ENCODE assay signal across 9 cellular contexts in the genomic region with DNA sequence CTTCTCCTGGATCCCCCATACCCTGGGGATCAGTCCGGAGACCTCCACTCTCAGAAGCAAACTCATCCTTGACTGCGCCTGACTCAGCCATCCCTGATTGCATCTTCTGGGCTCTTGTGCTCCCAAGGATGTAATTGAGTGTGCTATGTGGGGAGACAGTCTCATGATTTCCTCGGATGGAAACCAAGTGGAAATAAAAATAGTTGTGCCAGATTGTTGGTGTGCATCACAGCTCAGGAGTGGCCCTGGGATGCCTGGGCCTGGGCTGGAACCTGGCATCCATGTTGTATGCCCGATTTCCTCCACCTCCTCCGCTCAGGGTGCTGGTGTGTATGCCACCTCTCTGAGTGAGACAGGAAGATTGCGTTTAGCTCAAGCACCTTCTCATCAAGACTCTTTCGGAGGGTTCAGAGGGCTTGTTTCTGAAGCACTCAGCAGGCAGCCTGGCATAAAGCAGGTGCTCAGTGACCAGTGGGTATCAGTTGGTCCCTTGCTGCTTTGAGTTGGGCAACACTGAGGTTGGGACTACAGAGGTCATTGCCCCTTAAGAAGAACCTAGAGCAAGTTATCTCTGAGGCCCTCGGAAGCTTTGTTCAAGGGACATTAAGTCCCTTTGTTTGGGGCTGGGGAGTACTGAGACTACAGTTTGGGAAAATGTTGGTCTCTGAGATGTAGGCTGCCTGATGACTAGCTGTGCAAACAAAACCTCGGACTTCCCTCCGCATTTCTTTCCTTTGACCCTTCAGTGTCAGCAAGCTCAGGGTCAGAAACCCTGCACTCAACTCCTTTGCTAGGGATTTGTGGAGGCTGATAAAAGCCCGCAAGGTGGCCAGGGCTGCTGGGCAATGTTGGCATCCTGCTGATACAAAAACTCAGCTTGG. TPM values are rescaled to one million over a fixed set of nuclear protein-coding genes. Genes with fewer than 3 reads are reported as not detected.
DNase-seq lines count a peak whose midpoint lies in the region; ATAC-seq, FAIRE-seq and TF ChIP-seq lines count a peak whose summit lies in the region.
"Had no signal": no experiment of that assay in that cellular context is flagged by ENCODE, and none has a peak within 500 bp of the region (broad histone marks: within the 10 kb centered on the region; RNA-seq: fewer than 3 reads in every experiment).

No MANE protein-coding gene starts in this region.

- DNase-seq in CD8-positive, alpha-beta memory T cell, result no peak
- DNase-seq in RWPE1 (ENCODE audit: low spot score) (no peak), fibroblast of villous mesenchyme (ENCODE audit: low read depth) (peak; percentile 39), gastrocnemius medialis (no peak), NCI-H345 treated with DMSO at 0.1 percent for 48 hours (lab: John Stamatoyannopoulos, UW; ENCODE audit: unreplicated experiment) (no peak), urothelium cell line (ENCODE audit: low spot score) (no peak), AML-193 (lab: John Stamatoyannopoulos, UW) (no peak)
- DNase-seq: activated naive CD4-positive, alpha-beta T cell had no signal

- H3K4me3 Mint-ChIP-seq in CD8-positive, alpha-beta memory T cell, result peak overlapping the region; percentile 48 to 92 (median 78)

- H3K4me1 ChIP-seq in CD8-positive, alpha-beta memory T cell (ENCODE audit: insufficient read depth, low read length), result peaks cover 54% of the 10 kb centered on the region
- peaks cover 16 to 37% of the 10 kb centered on the region in 2 donors for H3K4me1 ChIP-seq in gastrocnemius medialis

- in situ Hi-C loops in gastrocnemius medialis (cut with MboI; ENCODE audit: low sequenced_read_pairs in 4 of 4), result no loop called here

- peak overlapping the region in 7 of 8 donors; percentile 3 to 94 (median 86) for H3K27ac Mint-ChIP-seq in CD8-positive, alpha-beta memory T cell

- ATAC-seq in gastrocnemius medialis (peak in 1 of 2 donors; percentile 4), HG03571 (IDR thresholded peaks at IDR 0.05; ENCODE audit: unreplicated experiment) (no peak)

- no peaks in the 10 kb centered on the region for H3K9me3 ChIP-seq in CD8-positive, alpha-beta memory T cell (ENCODE audit: low read length)
- no peaks in the 10 kb centered on the region for H3K9me3 ChIP-seq in gastrocnemius medialis

- H3K9me3 Mint-ChIP-seq in CD8-positive, alpha-beta memory T cell, result peaks cover 0 to 3% (median 0%) of the 10 kb centered on the region in 5 donors

- FAIRE-seq in urothelium cell line (lab: Jason Lieb, UNC), result no peak

- H3K4me1 Mint-ChIP-seq in CD8-positive, alpha-beta memory T cell, result peaks cover 62 to 67% (median 64%) of the 10 kb centered on the region in 3 donors

- POLR2A ChIA-PET in CD8-positive, alpha-beta memory T cell (lab: Charles Lee), result no interaction called here
- POLR2A ChIA-PET in RWPE1 (lab: Yijun Ruan, JAX; ENCODE audit: low non-redundant PET), result interaction anchor here (0.9 kb wide), 1 partner anchor 51 kb away, joined by 3 read pairs; no protein-coding TSS in a partner anchor

- H3K27me3 Mint-ChIP-seq in CD8-positive, alpha-beta memory T cell, result no peaks in the 10 kb centered on the region

- H3K36me3 Mint-ChIP-seq in CD8-positive, alpha-beta memory T cell, result no peaks in the 10 kb centered on the region

- TF ChIP-seq CTCF in RWPE1 (conservative IDR thresholded peaks at IDR 0.05; ENCODE audit: low read depth) (no peak), fibroblast of villous mesenchyme (IDR thresholded peaks at IDR 0.05; ENCODE audit: insufficient read depth, low read depth, low read length) (no peak), gastrocnemius medialis (IDR thresholded peaks at IDR 0.05 in 4 of 5, conservative IDR thresholded peaks at IDR 0.05 in 1 of 5) (no peak)

- no peak overlapping the region for H3K27ac ChIP-seq in CD8-positive, alpha-beta memory T cell (ENCODE audit: low read depth, low read length)
- H3K27ac ChIP-seq in RWPE1 (peak overlapping the region; percentile 97), gastrocnemius medialis (peak overlapping the region; percentile 69 to 84 (median 78))

- no peaks in the 10 kb centered on the region for H3K27me3 ChIP-seq in CD8-positive, alpha-beta memory T cell (ENCODE audit: insufficient read depth, low read length, poor library complexity, severe bottlenecking)
- peaks cover 0 to 3% (median 0%) of the 10 kb centered on the region in 3 donors for H3K27me3 ChIP-seq in gastrocnemius medialis

- H3K36me3 ChIP-seq in CD8-positive, alpha-beta memory T cell (ENCODE audit: insufficient read depth, low read length), result no peaks in the 10 kb centered on the region
- no peaks in the 10 kb centered on the region for H3K36me3 ChIP-seq in gastrocnemius medialis

- TF ChIP-seq POLR2A in gastrocnemius medialis (IDR thresholded peaks at IDR 0.05), result no peak

- no peak overlapping the region for H3K4me3 ChIP-seq in CD8-positive, alpha-beta memory T cell (ENCODE audit: low read length)
- no peak overlapping the region for H3K4me3 ChIP-seq in fibroblast of villous mesenchyme (ENCODE audit: low read depth, low read length)
- H3K4me3 ChIP-seq in gastrocnemius medialis, result no peak overlapping the region

- intact Hi-C loops in gastrocnemius medialis (cut with DNase I; ENCODE audit: low total_unique reads), result loop anchor here (5.0 kb wide), 1 partner anchor 152 kb away; no protein-coding TSS in a partner anchor

- CTCF ChIA-PET in CD8-positive, alpha-beta memory T cell (lab: Charles Lee), result interaction anchor here (1.5 to 4.8 kb wide), 5 partner anchors 15 to 151 kb away, joined by 3 to 22 read pairs (median 9); no protein-coding TSS in a partner anchor
- CTCF ChIA-PET in RWPE1 (lab: Yijun Ruan, JAX), result no interaction called here

RNA-seq across cellular contexts. Expression of gene MICAL2, which starts 24.8 kb away (rescaled TPM):
- 100 to 1,000 TPM; 146 to 147 TPM for total RNA-seq in CD8-positive, alpha-beta memory T cell
- 32.4 TPM for polyA plus RNA-seq in CD8-positive, alpha-beta memory T cell
- total RNA-seq in fibroblast of villous mesenchyme (164 and 323 TPM in 2 replicates), gastrocnemius medialis (10 to 100 TPM; 24.7 to 53.7 (median 37.0) TPM)
